Comparison of ENCODE assay signal across 1 cellular context in the genomic region with DNA sequence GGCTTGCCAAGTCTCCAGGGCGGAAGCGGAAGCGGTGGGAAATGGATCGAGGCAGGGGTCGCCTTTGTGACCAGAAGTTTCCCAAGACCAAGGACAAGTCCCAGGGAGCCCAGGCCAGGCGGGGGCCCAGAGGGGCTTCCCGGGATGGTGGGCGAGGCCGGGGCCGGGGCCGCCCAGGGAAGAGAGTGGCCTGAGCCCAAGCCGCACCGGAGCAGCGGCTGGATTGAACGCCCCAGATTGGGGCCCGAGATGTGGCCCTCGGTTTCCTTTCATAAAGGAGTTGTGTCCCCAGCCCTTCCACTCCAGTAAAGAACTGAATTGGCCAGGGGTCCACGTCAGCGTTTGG.
TF ChIP-seq lines count a peak whose summit lies in the region.

No MANE protein-coding gene starts in this region.

TF ChIP-seq in GM12878, 131 proteins besides CTCF, POLR2A, EP300 and RAD21:
- TF ChIP-seq, protein P1, sequence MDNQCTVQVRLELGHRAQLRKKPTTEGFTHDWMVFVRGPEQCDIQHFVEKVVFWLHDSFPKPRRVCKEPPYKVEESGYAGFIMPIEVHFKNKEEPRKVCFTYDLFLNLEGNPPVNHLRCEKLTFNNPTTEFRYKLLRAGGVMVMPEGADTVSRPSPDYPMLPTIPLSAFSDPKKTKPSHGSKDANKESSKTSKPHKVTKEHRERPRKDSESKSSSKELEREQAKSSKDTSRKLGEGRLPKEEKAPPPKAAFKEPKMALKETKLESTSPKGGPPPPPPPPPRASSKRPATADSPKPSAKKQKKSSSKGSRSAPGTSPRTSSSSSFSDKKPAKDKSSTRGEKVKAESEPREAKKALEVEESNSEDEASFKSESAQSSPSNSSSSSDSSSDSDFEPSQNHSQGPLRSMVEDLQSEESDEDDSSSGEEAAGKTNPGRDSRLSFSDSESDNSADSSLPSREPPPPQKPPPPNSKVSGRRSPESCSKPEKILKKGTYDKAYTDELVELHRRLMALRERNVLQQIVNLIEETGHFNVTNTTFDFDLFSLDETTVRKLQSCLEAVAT (IDR thresholded peaks at IDR 0.05) = peak; percentile 12
- TF ChIP-seq JUND (IDR thresholded peaks at IDR 0.05; ENCODE audit: low read depth, low read length) (no peak), RB1 (IDR thresholded peaks at IDR 0.05; ENCODE audit: borderline replicate concordance) (no peak)
